In genomic region chr3:71893120-71893519, GRCh38 we compare ENCODE assay signal across 1 cellular context.
TF ChIP-seq lines count a peak whose summit lies in the region.

No MANE protein-coding gene starts in this region.

TF ChIP-seq in A549, 52 proteins besides CTCF, POLR2A, EP300 and RAD21 (continued from another document):
- TF ChIP-seq CEBPB (IDR thresholded peaks at IDR 0.05) (no peak), RFX5 (IDR thresholded peaks at IDR 0.05) (no peak)
